Comparison of ENCODE assay signal across 21 cellular contexts in genomic region chr13:81990652-81991051, GRCh38.
DNase-seq lines count a peak whose midpoint lies in the region; ATAC-seq and TF ChIP-seq lines count a peak whose summit lies in the region.
"Had no signal": no experiment of that assay in that cellular context is flagged by ENCODE, and none has a peak within 500 bp of the region (broad histone marks: within the 10 kb centered on the region; RNA-seq: fewer than 3 reads in every experiment).

No MANE protein-coding gene starts in this region.

- WGBS in iPS DF 6.9 (ENCODE audit: insufficient coverage, insufficient read length): no CpG with 5 or more reads among the region's 6 CpGs

- no peak overlapping the region for H3K27ac ChIP-seq in iPS DF 6.9 (ENCODE audit: low read length)
- H3K27ac ChIP-seq in tibial artery: no peak overlapping the region

- H3K36me3 ChIP-seq in H7 (replicated peaks; ENCODE audit: control insufficient read depth, insufficient read depth, low read length): no peaks in the 10 kb centered on the region
- H3K36me3 ChIP-seq in iPS DF 6.9 (ENCODE audit: control insufficient read depth, insufficient read depth, low read length): no peaks in the 10 kb centered on the region
- H3K36me3 ChIP-seq in tibial artery: no peaks in the 10 kb centered on the region

- no peak for TF ChIP-seq CTCF in tibial artery (IDR thresholded peaks at IDR 0.05)

- intact Hi-C loops in tibial artery (cut with DNase I; ENCODE audit: low total_unique reads): no loop called here

- H3K27me3 ChIP-seq in H7 (ENCODE audit: control insufficient read depth, insufficient read depth, low read length): peaks cover 2% of the 10 kb centered on the region
- no peaks in the 10 kb centered on the region for H3K27me3 ChIP-seq in iPS DF 6.9 (ENCODE audit: control insufficient read depth, insufficient read depth, low read length)
- no peaks in the 10 kb centered on the region for H3K27me3 ChIP-seq in tibial artery

- H3K4me1 ChIP-seq in iPS DF 6.9 (ENCODE audit: control insufficient read depth, insufficient read depth, low read length) (peaks cover 3% of the 10 kb centered on the region; the same call in 1 of the 2 replicates), tibial artery (no peaks in the 10 kb centered on the region)
- H3K4me1 ChIP-seq: Caco-2 had no signal

- H3K9me3 ChIP-seq in iPS DF 6.9 (ENCODE audit: control insufficient read depth, insufficient read depth, low read length): no peaks in the 10 kb centered on the region
- no peaks in the 10 kb centered on the region for H3K9me3 ChIP-seq in tibial artery
- H3K9me3 ChIP-seq: Caco-2, SK-N-SH had no signal

- ATAC-seq in GM21529 (IDR thresholded peaks at IDR 0.05; ENCODE audit: unreplicated experiment) (no peak), HG03039 (IDR thresholded peaks at IDR 0.05; ENCODE audit: unreplicated experiment) (no peak)

- H3K4me3 ChIP-seq in H7 (ENCODE audit: insufficient read depth, low read depth, low read length) (no peak overlapping the region), iPS DF 6.9 (ENCODE audit: low read length) (no peak overlapping the region), tibial artery (no peak overlapping the region)

- DNase-seq in H7 (peak; percentile 0), SK-N-DZ (ENCODE audit: low spot score) (peak; percentile 2), iPS DF 6.9 (ENCODE audit: low read depth, low spot score) (peak; percentile 39), NCI-H2107 treated with DMSO at 0.1 percent for 48 hours (lab: John Stamatoyannopoulos, UW; ENCODE audit: unreplicated experiment) (no peak), tibial artery (no peak)
- DNase-seq: Caco-2; CD4-positive, alpha-beta T cell; DMS 273 treated with DMSO at 0.1 percent for 48 hours; DMS79 treated with DMSO at 0.1 percent for 48 hours; GOT3; KG1; NCI-H1092; NCI-H1436 treated with DMSO at 0.1 percent for 48 hours; NCI-H2081; NCI-H2171 treated with DMSO at 0.1 percent for 48 hours; NCI-H524 treated with DMSO at 0.1 percent for 48 hours; SHP77; SK-N-SH; T-helper 2 cell had no signal

Comparison
In these comparisons a context has a peak if more than half of its experiments do, and no peak if none do; other contexts are left out.
1. DNase-seq: peak in H7 (single experiment), SK-N-DZ (single experiment) and iPS DF 6.9 (single experiment); none in NCI-H2107 treated with DMSO at 0.1 percent for 48 hours (single experiment) and tibial artery (0 of 2).